1 cellular context compared by ENCODE assay signal in the genomic region with DNA sequence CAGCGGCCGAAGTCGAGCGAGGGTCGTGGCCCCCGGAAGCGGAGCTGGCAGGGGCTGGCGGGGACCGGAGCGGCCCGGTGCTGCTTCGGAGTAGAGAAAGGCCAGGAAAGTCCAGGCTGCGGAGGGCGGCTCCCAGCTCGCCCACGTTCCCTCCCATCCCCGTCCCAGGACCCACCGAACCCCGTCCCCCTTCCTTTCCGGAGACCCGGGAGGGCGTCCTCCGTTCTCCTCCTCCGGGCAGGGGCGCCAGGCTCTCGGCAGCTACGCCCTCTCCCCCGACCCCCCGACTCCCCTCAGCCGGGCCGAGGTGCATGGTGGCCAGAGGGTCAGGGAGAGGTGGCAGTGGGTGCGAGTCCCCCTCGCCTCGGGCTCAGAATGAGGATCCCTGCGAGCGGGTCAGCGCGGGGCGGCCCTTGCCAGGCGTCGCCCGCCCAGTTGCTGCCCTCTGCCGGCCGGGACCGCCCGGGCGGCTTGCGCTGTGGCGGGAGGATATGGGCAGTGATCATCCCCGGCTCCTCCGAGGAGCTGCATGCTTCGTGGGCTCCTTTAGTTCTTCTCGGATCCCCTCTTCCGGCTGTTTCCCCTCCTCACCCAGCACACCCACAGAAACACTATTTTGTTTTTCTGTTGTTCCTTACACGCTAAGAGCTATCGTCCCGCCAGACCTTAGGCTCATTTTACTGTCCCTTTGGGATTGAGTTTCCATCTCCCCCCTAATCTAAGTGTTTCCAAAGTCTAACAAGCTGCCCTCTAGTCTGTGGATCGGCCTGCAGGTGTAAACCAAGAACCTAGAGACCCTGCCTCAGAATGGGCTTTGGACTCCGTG.
TF ChIP-seq lines count a peak whose summit lies in the region.

No MANE protein-coding gene starts in this region.

TF ChIP-seq in HEK293, 187 proteins besides CTCF, POLR2A, EP300 and RAD21 (continued from another document and continues in another):
- TF ChIP-seq SCRT1 (tag by site-specific recombination; IDR thresholded peaks at IDR 0.05; ENCODE audit: borderline replicate concordance) (no peak), ZEB2 (tag by site-specific recombination; IDR thresholded peaks at IDR 0.05) (peak; percentile 69), ZNF121 (tag by site-specific recombination; IDR thresholded peaks at IDR 0.05) (peak; percentile 65; the same call in 1 of the 2 replicates), GLIS1 (tag by site-specific recombination; IDR thresholded peaks at IDR 0.05) (no peak), ZNF155 (tag by site-specific recombination; IDR thresholded peaks at IDR 0.05) (no peak), PATZ1 (tag by site-specific recombination; IDR thresholded peaks at IDR 0.05) (peak; percentile 61), ZIC2 (tag by site-specific recombination; IDR thresholded peaks at IDR 0.05) (0 out of 2 replicates have a peak, but pooled peaks have one; percentile 16), ZNF2 (tag by site-specific recombination; IDR thresholded peaks at IDR 0.05) (peak; percentile 66; the same call in 1 of the 2 replicates), ZBTB7A (tag by site-specific recombination; IDR thresholded peaks at IDR 0.05; ENCODE audit: low read depth) (peak; percentile 87; the same call in 1 of the 2 replicates), ZBTB1 (tag by site-specific recombination; IDR thresholded peaks at IDR 0.05) (peak; percentile 38; the same call in 1 of the 2 replicates), ZNF701 (tag by site-specific recombination; IDR thresholded peaks at IDR 0.05) (no peak), ZFP69B (tag by site-specific recombination; IDR thresholded peaks at IDR 0.05) (0 out of 2 replicates have a peak, but pooled peaks have one; percentile 31), EGR2 (tag by site-specific recombination; IDR thresholded peaks at IDR 0.05; ENCODE audit: low read depth) (0 out of 2 replicates have a peak, but pooled peaks have one; percentile 19), KLF1 (tag by site-specific recombination; IDR thresholded peaks at IDR 0.05) (peak; percentile 30; the same call in 1 of the 2 replicates), SP3 (tag by site-specific recombination; IDR thresholded peaks at IDR 0.05) (peak; percentile 32), KLF17 (tag by site-specific recombination; IDR thresholded peaks at IDR 0.05) (0 out of 2 replicates have a peak, but pooled peaks have one; percentile 40), ZNF341 (tag by site-specific recombination; IDR thresholded peaks at IDR 0.05; ENCODE audit: low read depth) (no peak), ZNF777 (tag by site-specific recombination; IDR thresholded peaks at IDR 0.05; ENCODE audit: borderline replicate concordance) (peak; percentile 52; the same call in 1 of the 2 replicates), HIC1 (tag by site-specific recombination; IDR thresholded peaks at IDR 0.05) (peak; percentile 84), KLF16 (tag by site-specific recombination; IDR thresholded peaks at IDR 0.05) (peak; percentile 60; the same call in 1 of the 2 replicates), ZNF677 (tag by site-specific recombination; IDR thresholded peaks at IDR 0.05) (no peak), ZBTB8A (tag by site-specific recombination; IDR thresholded peaks at IDR 0.05) (peak; percentile 96), ZNF660 (tag by site-specific recombination; IDR thresholded peaks at IDR 0.05) (peak; percentile 58; the same call in 1 of the 2 replicates), ZBTB20 (tag by site-specific recombination; IDR thresholded peaks at IDR 0.05) (peak; percentile 62; the same call in 1 of the 2 replicates), ZNF76 (tag by site-specific recombination; IDR thresholded peaks at IDR 0.05; ENCODE audit: borderline replicate concordance, low read depth) (peak; percentile 34; the same call in 1 of the 2 replicates), ZFHX2 (tag by site-specific recombination; conservative IDR thresholded peaks at IDR 0.05) (peak; percentile 56), WT1 (tag by site-specific recombination; IDR thresholded peaks at IDR 0.05) (peak; percentile 29; the same call in 1 of the 2 replicates), ZNF692 (tag by site-specific recombination; IDR thresholded peaks at IDR 0.05) (peak; percentile 63; the same call in 1 of the 2 replicates), GLIS2 (tag by site-specific recombination; IDR thresholded peaks at IDR 0.05) (peak; percentile 57)
- TF ChIP-seq, protein P1, sequence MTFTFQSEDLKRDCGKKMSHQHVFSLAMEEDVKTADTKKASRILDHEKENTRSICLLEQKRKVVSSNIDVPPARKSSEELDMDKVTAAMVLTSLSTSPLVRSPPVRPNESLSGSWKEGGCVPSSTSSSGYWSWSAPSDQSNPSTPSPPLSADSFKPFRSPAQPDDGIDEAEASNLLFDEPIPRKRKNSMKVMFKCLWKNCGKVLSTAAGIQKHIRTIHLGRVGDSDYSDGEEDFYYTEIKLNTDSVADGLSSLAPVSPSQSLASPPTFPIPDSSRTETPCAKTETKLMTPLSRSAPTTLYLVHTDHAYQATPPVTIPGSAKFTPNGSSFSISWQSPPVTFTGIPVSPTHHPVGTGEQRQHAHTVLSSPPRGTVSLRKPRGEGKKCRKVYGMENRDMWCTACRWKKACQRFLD (tag by site-specific recombination; IDR thresholded peaks at IDR 0.05): no peak
- TF ChIP-seq, protein P2, sequence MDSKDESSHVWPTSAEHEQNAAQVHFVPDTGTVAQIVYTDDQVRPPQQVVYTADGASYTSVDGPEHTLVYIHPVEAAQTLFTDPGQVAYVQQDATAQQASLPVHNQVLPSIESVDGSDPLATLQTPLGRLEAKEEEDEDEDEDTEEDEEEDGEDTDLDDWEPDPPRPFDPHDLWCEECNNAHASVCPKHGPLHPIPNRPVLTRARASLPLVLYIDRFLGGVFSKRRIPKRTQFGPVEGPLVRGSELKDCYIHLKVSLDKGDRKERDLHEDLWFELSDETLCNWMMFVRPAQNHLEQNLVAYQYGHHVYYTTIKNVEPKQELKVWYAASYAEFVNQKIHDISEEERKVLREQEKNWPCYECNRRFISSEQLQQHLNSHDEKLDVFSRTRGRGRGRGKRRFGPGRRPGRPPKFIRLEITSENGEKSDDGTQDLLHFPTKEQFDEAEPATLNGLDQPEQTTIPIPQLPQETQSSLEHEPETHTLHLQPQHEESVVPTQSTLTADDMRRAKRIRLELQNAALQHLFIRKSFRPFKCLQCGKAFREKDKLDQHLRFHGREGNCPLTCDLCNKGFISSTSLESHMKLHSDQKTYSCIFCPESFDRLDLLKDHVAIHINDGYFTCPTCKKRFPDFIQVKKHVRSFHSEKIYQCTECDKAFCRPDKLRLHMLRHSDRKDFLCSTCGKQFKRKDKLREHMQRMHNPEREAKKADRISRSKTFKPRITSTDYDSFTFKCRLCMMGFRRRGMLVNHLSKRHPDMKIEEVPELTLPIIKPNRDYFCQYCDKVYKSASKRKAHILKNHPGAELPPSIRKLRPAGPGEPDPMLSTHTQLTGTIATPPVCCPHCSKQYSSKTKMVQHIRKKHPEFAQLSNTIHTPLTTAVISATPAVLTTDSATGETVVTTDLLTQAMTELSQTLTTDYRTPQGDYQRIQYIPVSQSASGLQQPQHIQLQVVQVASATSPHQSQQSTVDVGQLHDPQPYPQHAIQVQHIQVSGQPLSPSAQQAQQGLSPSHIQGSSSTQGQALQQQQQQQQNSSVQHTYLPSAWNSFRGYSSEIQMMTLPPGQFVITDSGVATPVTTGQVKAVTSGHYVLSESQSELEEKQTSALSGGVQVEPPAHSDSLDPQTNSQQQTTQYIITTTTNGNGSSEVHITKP (tag by site-specific recombination; IDR thresholded peaks at IDR 0.05): peak; percentile 90
- TF ChIP-seq, protein P3, sequence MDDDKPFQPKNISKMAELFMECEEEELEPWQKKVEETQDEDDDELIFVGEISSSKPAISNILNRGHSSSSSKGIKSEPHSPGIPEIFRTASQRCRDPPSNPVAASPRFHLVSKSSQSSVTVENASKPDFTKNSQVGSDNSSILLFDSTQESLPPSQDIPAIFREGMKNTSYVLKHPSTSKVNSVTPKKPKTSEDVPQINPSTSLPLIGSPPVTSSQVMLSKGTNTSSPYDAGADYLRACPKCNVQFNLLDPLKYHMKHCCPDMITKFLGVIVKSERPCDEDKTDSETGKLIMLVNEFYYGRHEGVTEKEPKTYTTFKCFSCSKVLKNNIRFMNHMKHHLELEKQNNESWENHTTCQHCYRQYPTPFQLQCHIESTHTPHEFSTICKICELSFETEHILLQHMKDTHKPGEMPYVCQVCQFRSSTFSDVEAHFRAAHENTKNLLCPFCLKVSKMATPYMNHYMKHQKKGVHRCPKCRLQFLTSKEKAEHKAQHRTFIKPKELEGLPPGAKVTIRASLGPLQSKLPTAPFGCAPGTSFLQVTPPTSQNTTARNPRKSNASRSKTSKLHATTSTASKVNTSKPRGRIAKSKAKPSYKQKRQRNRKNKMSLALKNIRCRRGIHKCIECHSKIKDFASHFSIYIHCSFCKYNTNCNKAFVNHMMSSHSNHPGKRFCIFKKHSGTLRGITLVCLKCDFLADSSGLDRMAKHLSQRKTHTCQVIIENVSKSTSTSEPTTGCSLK (tag by site-specific recombination; IDR thresholded peaks at IDR 0.05): no peak
- TF ChIP-seq, protein P4, sequence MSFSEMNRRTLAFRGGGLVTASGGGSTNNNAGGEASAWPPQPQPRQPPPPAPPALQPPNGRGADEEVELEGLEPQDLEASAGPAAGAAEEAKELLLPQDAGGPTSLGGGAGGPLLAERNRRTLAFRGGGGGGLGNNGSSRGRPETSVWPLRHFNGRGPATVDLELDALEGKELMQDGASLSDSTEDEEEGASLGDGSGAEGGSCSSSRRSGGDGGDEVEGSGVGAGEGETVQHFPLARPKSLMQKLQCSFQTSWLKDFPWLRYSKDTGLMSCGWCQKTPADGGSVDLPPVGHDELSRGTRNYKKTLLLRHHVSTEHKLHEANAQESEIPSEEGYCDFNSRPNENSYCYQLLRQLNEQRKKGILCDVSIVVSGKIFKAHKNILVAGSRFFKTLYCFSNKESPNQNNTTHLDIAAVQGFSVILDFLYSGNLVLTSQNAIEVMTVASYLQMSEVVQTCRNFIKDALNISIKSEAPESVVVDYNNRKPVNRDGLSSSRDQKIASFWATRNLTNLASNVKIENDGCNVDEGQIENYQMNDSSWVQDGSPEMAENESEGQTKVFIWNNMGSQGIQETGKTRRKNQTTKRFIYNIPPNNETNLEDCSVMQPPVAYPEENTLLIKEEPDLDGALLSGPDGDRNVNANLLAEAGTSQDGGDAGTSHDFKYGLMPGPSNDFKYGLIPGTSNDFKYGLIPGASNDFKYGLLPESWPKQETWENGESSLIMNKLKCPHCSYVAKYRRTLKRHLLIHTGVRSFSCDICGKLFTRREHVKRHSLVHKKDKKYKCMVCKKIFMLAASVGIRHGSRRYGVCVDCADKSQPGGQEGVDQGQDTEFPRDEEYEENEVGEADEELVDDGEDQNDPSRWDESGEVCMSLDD (tag by site-specific recombination; IDR thresholded peaks at IDR 0.05): peak; percentile 73; the same call in 1 of the 2 replicates
- TF ChIP-seq, protein P5, sequence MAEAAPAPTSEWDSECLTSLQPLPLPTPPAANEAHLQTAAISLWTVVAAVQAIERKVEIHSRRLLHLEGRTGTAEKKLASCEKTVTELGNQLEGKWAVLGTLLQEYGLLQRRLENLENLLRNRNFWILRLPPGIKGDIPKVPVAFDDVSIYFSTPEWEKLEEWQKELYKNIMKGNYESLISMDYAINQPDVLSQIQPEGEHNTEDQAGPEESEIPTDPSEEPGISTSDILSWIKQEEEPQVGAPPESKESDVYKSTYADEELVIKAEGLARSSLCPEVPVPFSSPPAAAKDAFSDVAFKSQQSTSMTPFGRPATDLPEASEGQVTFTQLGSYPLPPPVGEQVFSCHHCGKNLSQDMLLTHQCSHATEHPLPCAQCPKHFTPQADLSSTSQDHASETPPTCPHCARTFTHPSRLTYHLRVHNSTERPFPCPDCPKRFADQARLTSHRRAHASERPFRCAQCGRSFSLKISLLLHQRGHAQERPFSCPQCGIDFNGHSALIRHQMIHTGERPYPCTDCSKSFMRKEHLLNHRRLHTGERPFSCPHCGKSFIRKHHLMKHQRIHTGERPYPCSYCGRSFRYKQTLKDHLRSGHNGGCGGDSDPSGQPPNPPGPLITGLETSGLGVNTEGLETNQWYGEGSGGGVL (tag by site-specific recombination; IDR thresholded peaks at IDR 0.05): peak; percentile 39; the same call in 1 of the 2 replicates
